ENCODE assay signal across 18 cellular contexts in genomic region chr14:68512088-68512487, GRCh38.
DNase-seq lines count a peak whose midpoint lies in the region; ATAC-seq, FAIRE-seq and TF ChIP-seq lines count a peak whose summit lies in the region.
"Had no signal": no experiment of that assay in that cellular context is flagged by ENCODE, and none has a peak within 500 bp of the region (broad histone marks: within the 10 kb centered on the region; RNA-seq: fewer than 3 reads in every experiment).

No MANE protein-coding gene starts in this region.

- no peak overlapping the region for H3K27ac ChIP-seq in fibroblast of lung (ENCODE audit: insufficient read depth, low read length)
- peak overlapping the region; percentile 87 to 92 for H3K27ac ChIP-seq in uterus

- TF ChIP-seq CTCF in fibroblast of lung (conservative IDR thresholded peaks at IDR 0.05 in 1 of 2, IDR thresholded peaks at IDR 0.05 in 1 of 2; ENCODE audit: low read depth in 1 of 2, low read length in 2 of 2) (no peak), nephron progenitor cell (IDR thresholded peaks at IDR 0.05) (no peak), uterus (IDR thresholded peaks at IDR 0.05) (no peak)

- H3K4me3 Mint-ChIP-seq in nephron progenitor cell = no peak overlapping the region
- no peak overlapping the region for H3K4me3 Mint-ChIP-seq in activated naive CD4-positive, alpha-beta T cell treated with anti-CD3 and anti-CD28 coated beads for 36 hours
- H3K4me3 Mint-ChIP-seq: activated CD4-positive, alpha-beta memory T cell treated with anti-CD3 and anti-CD28 coated beads for 36 hours; activated T-helper 1 cell treated with anti-CD3 and anti-CD28 coated beads, Interleukin-12 subunit alpha, Interleukin-12 subunit beta, Interleukin-2, Interleukin-4 antibody, amounts not matched to agents 30 ng/mL and 10 ng/mL and 1 ng/mL, durations not matched to agents 14 hours and 24 hours and 36 hours had no signal

- H3K9me3 ChIP-seq in fibroblast of lung (ENCODE audit: control insufficient read depth, insufficient read depth, low read depth, low read length) (no peaks in the 10 kb centered on the region), uterus (no peaks in the 10 kb centered on the region)
- H3K9me3 ChIP-seq: colonic mucosa, spleen had no signal

- H3K4me1 ChIP-seq in fibroblast of lung (ENCODE audit: control insufficient read depth, extremely low read depth, insufficient read depth, low read length) (peaks cover 16% of the 10 kb centered on the region), uterus (peaks cover 29 to 44% of the 10 kb centered on the region in 2 donors)
- H3K4me1 ChIP-seq: colonic mucosa had no signal

- peak; percentile 37 for ATAC-seq in Right ventricle myocardium inferior

- intact Hi-C loops in Right ventricle myocardium inferior (cut with DNase I) = no loop called here
- intact Hi-C loops in cardiac septum (cut with DNase I) = no loop called here
- intact Hi-C loops in uterus (cut with DNase I; ENCODE audit: low total_unique reads) = no loop called here
- intact Hi-C loops in activated naive CD4-positive, alpha-beta T cell treated with anti-CD3 and anti-CD28 coated beads for 36 hours (cut with micrococcal nuclease) = no loop called here
- intact Hi-C loops in posterior vena cava (cut with DNase I) = no loop called here

- H3K4me2 ChIP-seq in fibroblast of lung (ENCODE audit: extremely low read depth, insufficient read depth, low read length) = no peak overlapping the region

- no peak for TF ChIP-seq POLR2A in uterus (IDR thresholded peaks at IDR 0.05)
- no peak for TF ChIP-seq POLR2A in GM12891 (IDR thresholded peaks at IDR 0.05; ENCODE audit: low read depth, low read length)

- H3K27me3 ChIP-seq in fibroblast of lung (ENCODE audit: control insufficient read depth, insufficient read depth, low read length) (no peaks in the 10 kb centered on the region), uterus (no peaks in the 10 kb centered on the region)
- H3K27me3 ChIP-seq: colonic mucosa, spleen had no signal

- peak overlapping the region; percentile 20 for H3K27ac Mint-ChIP-seq in nephron progenitor cell
- no peak overlapping the region for H3K27ac Mint-ChIP-seq in activated naive CD4-positive, alpha-beta T cell treated with anti-CD3 and anti-CD28 coated beads for 36 hours
- H3K27ac Mint-ChIP-seq: activated CD4-positive, alpha-beta memory T cell treated with anti-CD3 and anti-CD28 coated beads for 36 hours; activated T-helper 1 cell treated with anti-CD3 and anti-CD28 coated beads, Interleukin-12 subunit alpha, Interleukin-12 subunit beta, Interleukin-2, Interleukin-4 antibody, amounts not matched to agents 30 ng/mL and 10 ng/mL and 1 ng/mL, durations not matched to agents 14 hours and 24 hours and 36 hours had no signal

- peaks cover 63% of the 10 kb centered on the region for H3K4me1 Mint-ChIP-seq in nephron progenitor cell
- H3K4me1 Mint-ChIP-seq in activated naive CD4-positive, alpha-beta T cell treated with anti-CD3 and anti-CD28 coated beads for 36 hours (ENCODE audit: low read depth) = peaks cover 29% of the 10 kb centered on the region

- no peak overlapping the region for H3K4me3 ChIP-seq in fibroblast of lung (replicated peaks in 1 of 4; ENCODE audit: control extremely low read depth in 1 of 4, insufficient read depth in 1 of 4, low read depth in 3 of 4, low read length in 4 of 4)
- no peak overlapping the region for H3K4me3 ChIP-seq in uterus
- H3K4me3 ChIP-seq: colonic mucosa, lung, spleen had no signal

- FAIRE-seq in GM12891 (lab: Jason Lieb, UNC) = no peak
- FAIRE-seq: GM12892 had no signal

- H3K27me3 Mint-ChIP-seq in nephron progenitor cell (ENCODE audit: low read depth, poor library complexity) = peaks cover 3% of the 10 kb centered on the region
- H3K27me3 Mint-ChIP-seq in activated naive CD4-positive, alpha-beta T cell treated with anti-CD3 and anti-CD28 coated beads for 36 hours (ENCODE audit: low read depth) = no peaks in the 10 kb centered on the region
- H3K27me3 Mint-ChIP-seq: activated CD4-positive, alpha-beta memory T cell treated with anti-CD3 and anti-CD28 coated beads for 36 hours; IgD-negative memory B cell had no signal

- CTCF ChIA-PET in activated naive CD4-positive, alpha-beta T cell treated with anti-CD3 and anti-CD28 coated beads for 36 hours (lab: Charles Lee) = no interaction called here

- H2AFZ ChIP-seq in fibroblast of lung (ENCODE audit: low read length) = no peak overlapping the region

- no peaks in the 10 kb centered on the region for H4K20me1 ChIP-seq in fibroblast of lung (ENCODE audit: control insufficient read depth, extremely low read depth, insufficient read depth, low read length)

- no peak for DNase-seq in Right ventricle myocardium inferior (ENCODE audit: missing footprints)
- no peak for DNase-seq in cardiac septum (ENCODE audit: low spot score)
- DNase-seq in fibroblast of lung (ENCODE audit: low read depth in 2 of 2) = peak; percentile 64 to 71
- DNase-seq in nephron progenitor cell = no peak
- DNase-seq in uterus = peak; percentile 79 to 85
- no peak for DNase-seq in GM12891 (ENCODE audit: insufficient read length, low spot score)
- DNase-seq in activated naive CD4-positive, alpha-beta T cell treated with anti-CD3 and anti-CD28 coated beads for 36 hours = no peak
- no peak for DNase-seq in posterior vena cava (ENCODE audit: low spot score)
- DNase-seq: 8988T; activated CD4-positive, alpha-beta memory T cell treated with anti-CD3 and anti-CD28 coated beads for 36 hours; anterior cingulate cortex; colonic mucosa; nucleus accumbens; spleen had no signal

- no peaks in the 10 kb centered on the region for H3K36me3 Mint-ChIP-seq in nephron progenitor cell (ENCODE audit: low read depth)
- no peaks in the 10 kb centered on the region for H3K36me3 Mint-ChIP-seq in activated naive CD4-positive, alpha-beta T cell treated with anti-CD3 and anti-CD28 coated beads for 36 hours (ENCODE audit: low read depth)
- H3K36me3 Mint-ChIP-seq: activated CD4-positive, alpha-beta memory T cell treated with anti-CD3 and anti-CD28 coated beads for 36 hours; IgD-negative memory B cell had no signal

- H3K79me2 ChIP-seq in fibroblast of lung (ENCODE audit: control insufficient read depth, insufficient read depth, low read length) = no peaks in the 10 kb centered on the region

- H3K9me3 Mint-ChIP-seq in nephron progenitor cell = no peaks in the 10 kb centered on the region
- no peaks in the 10 kb centered on the region for H3K9me3 Mint-ChIP-seq in activated naive CD4-positive, alpha-beta T cell treated with anti-CD3 and anti-CD28 coated beads for 36 hours
- H3K9me3 Mint-ChIP-seq: activated CD4-positive, alpha-beta memory T cell treated with anti-CD3 and anti-CD28 coated beads for 36 hours; activated T-helper 1 cell treated with anti-CD3 and anti-CD28 coated beads, Interleukin-12 subunit alpha, Interleukin-12 subunit beta, Interleukin-2, Interleukin-4 antibody, amounts not matched to agents 30 ng/mL and 10 ng/mL and 1 ng/mL, durations not matched to agents 14 hours and 24 hours and 36 hours; IgD-negative memory B cell had no signal

- no peaks in the 10 kb centered on the region for H3K36me3 ChIP-seq in fibroblast of lung (ENCODE audit: control insufficient read depth, insufficient read depth, low read length)
- H3K36me3 ChIP-seq in uterus = no peaks in the 10 kb centered on the region
- H3K36me3 ChIP-seq: colonic mucosa, spleen had no signal

- no peak overlapping the region for H3K9ac ChIP-seq in fibroblast of lung (ENCODE audit: insufficient read depth, low read length)

TF ChIP-seq in GM12891, 5 proteins besides CTCF, POLR2A, EP300 and RAD21:
- TF ChIP-seq SPI1 (IDR thresholded peaks at IDR 0.05; ENCODE audit: low read depth, low read length) = no peak
- TF ChIP-seq TAF1 (IDR thresholded peaks at IDR 0.05; ENCODE audit: low read depth, low read length) = no peak
- no peak for TF ChIP-seq POLR2AphosphoS5 (IDR thresholded peaks at IDR 0.05; ENCODE audit: low read depth, low read length)
- TF ChIP-seq POU2F2 (IDR thresholded peaks at IDR 0.05; ENCODE audit: low read depth, low read length) = no peak
- no peak for TF ChIP-seq PAX5 (IDR thresholded peaks at IDR 0.05; ENCODE audit: insufficient read depth, low read length, severe bottlenecking)

Comparison
In these comparisons a context has a peak if more than half of its experiments do, and no peak if none do; other contexts are left out.
1. DNase-seq: peak in fibroblast of lung (2 of 2) and uterus (2 of 2); none in Right ventricle myocardium inferior (single experiment), cardiac septum (single experiment), nephron progenitor cell (single experiment), GM12891 (single experiment), activated naive CD4-positive, alpha-beta T cell treated with anti-CD3 and anti-CD28 coated beads for 36 hours (single experiment) and posterior vena cava (single experiment).